ENCODE assay signal across 10 cellular contexts in the genomic region with DNA sequence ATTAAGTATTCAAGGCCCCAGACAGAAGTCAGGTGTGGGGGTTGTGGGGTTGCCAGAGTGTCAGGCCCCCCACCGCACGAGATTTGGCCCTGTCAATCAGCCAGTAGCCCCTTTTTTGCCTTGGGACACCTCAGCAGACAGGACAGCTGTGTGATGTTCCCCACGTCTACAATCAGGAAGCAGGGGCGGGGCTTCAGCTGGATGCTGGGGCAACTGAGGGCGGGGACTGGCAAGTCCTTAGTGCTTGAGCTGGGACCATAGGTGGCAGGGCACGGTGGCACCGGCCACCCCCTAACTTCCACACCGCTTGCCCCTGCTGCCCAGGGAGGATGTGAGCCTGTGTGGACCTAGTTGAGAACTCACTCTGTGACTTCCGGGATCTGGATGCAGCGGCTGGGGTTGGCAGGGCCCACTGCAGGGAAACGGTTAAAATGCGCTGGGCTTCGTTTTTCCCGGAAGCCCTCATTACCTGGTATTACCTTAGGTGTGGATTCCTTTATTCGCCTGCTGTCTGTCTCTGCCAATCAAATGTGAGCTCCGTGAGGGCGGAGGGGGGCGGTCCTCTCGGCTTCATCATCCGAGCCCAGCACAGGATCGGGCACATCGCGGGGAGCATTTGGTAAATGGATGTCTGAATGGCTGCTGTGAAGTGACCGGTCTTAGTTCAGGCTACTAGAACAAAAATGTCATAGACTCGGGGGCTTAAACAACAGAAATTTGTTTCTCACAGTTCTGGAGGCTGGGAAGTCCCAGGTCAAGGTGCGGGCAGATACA. TPM values are rescaled to one million over a fixed set of nuclear protein-coding genes. Genes with fewer than 3 reads are reported as not detected.
DNase-seq lines count a peak whose midpoint lies in the region; ATAC-seq, FAIRE-seq and TF ChIP-seq lines count a peak whose summit lies in the region.
"Had no signal": no experiment of that assay in that cellular context is flagged by ENCODE, and none has a peak within 500 bp of the region (broad histone marks: within the 10 kb centered on the region; RNA-seq: fewer than 3 reads in every experiment).

No MANE protein-coding gene starts in this region.

- H3K27me3 Mint-ChIP-seq in activated CD4-positive, alpha-beta memory T cell treated with anti-CD3 and anti-CD28 coated beads, Interleukin-2, amount 10 ng/mL, durations not matched to agents 7 days and 5 days, result peaks cover 4% of the 10 kb centered on the region
- H3K27me3 Mint-ChIP-seq: activated B cell treated with CpG ODN at 0.5 μM for 24 hours had no signal

- H3K9ac ChIP-seq in MM.1S (ENCODE audit: low read length), result no peak overlapping the region

- peaks cover 22% of the 10 kb centered on the region for H3K27me3 ChIP-seq in MM.1S (replicated peaks; ENCODE audit: insufficient read depth, low read length)
- no peaks in the 10 kb centered on the region for H3K27me3 ChIP-seq in pancreas

- no peaks in the 10 kb centered on the region for H4K20me1 ChIP-seq in MM.1S (ENCODE audit: insufficient read depth, low read length)

- no peak overlapping the region for H3K27ac ChIP-seq in MM.1S (ENCODE audit: low read length)
- H3K27ac ChIP-seq in pancreas, result no peak overlapping the region

- no peak for TF ChIP-seq CTCF in MM.1S (IDR thresholded peaks at IDR 0.05; ENCODE audit: low read length)
- TF ChIP-seq CTCF in pancreas (IDR thresholded peaks at IDR 0.05), result no peak

- no peaks in the 10 kb centered on the region for H3K9me3 ChIP-seq in MM.1S (replicated peaks; ENCODE audit: insufficient read depth, low read length)
- no peaks in the 10 kb centered on the region for H3K9me3 ChIP-seq in pancreas
- H3K9me3 ChIP-seq: HAP-1 had no signal

- H3K27ac Mint-ChIP-seq in activated CD4-positive, alpha-beta memory T cell treated with anti-CD3 and anti-CD28 coated beads, Interleukin-2, amount 10 ng/mL, durations not matched to agents 7 days and 5 days, result peak overlapping the region; percentile 49
- H3K27ac Mint-ChIP-seq: activated B cell treated with CpG ODN at 0.5 μM for 24 hours had no signal

- TF ChIP-seq POLR2A in GM12892 (IDR thresholded peaks at IDR 0.05; ENCODE audit: low read depth, low read length), result no peak

- H3F3A ChIP-seq in MM.1S (ENCODE audit: insufficient read depth, low read length), result no peaks in the 10 kb centered on the region

- WGBS in pancreas, 2 donors, result 57 to 66% methylated on average over 26 of the region's 26 CpGs

- CTCF ChIA-PET in activated CD4-positive, alpha-beta memory T cell treated with anti-CD3 and anti-CD28 coated beads, Interleukin-2, amount 10 ng/mL, durations not matched to agents 7 days and 5 days (lab: Charles Lee), result interaction anchor here (0.8 to 4.3 kb wide), 14 partner anchors 8 to 218 kb away, joined by 3 to 54 read pairs (median 4); a partner anchor contains a TSS

- H3K4me1 ChIP-seq in MM.1S (ENCODE audit: low read length) (peaks cover 5% of the 10 kb centered on the region; the same call in 1 of the 2 replicates), pancreas (no peaks in the 10 kb centered on the region)
- H3K4me1 ChIP-seq: HAP-1 had no signal

- H3K4me1 Mint-ChIP-seq in activated CD4-positive, alpha-beta memory T cell treated with anti-CD3 and anti-CD28 coated beads, Interleukin-2, amount 10 ng/mL, durations not matched to agents 7 days and 5 days, result peaks cover 20% of the 10 kb centered on the region

- DNase-seq in ELR (ENCODE audit: low read depth), result peak; percentile 25
- DNase-seq in MM.1S, result peak; percentile 48
- DNase-seq in activated CD4-positive, alpha-beta memory T cell treated with anti-CD3 and anti-CD28 coated beads, Interleukin-2, amount 10 ng/mL, durations not matched to agents 7 days and 5 days, result peak; percentile 76
- peak in 1 of 6 donors; percentile 73 for DNase-seq in pancreas
- no peak for DNase-seq in G401 (ENCODE audit: low spot score)
- DNase-seq in NCI-H1048 (lab: John Stamatoyannopoulos, UW), result no peak
- DNase-seq in NCI-H510A (lab: John Stamatoyannopoulos, UW), result no peak
- DNase-seq in GM12892 (ENCODE audit: insufficient read length), result no peak

- in situ Hi-C loops in G401 (cut with HindIII; ENCODE audit: low sequenced_read_pairs), result no loop called here

- H3K4me3 Mint-ChIP-seq in activated CD4-positive, alpha-beta memory T cell treated with anti-CD3 and anti-CD28 coated beads, Interleukin-2, amount 10 ng/mL, durations not matched to agents 7 days and 5 days, result peak overlapping the region; percentile 44

- H3K4me3 ChIP-seq in MM.1S (ENCODE audit: low read length) (no peak overlapping the region), pancreas (no peak overlapping the region)
- H3K4me3 ChIP-seq: HAP-1 had no signal

- H3K9me2 ChIP-seq in MM.1S (replicated peaks; ENCODE audit: insufficient read depth, low read length), result no peaks in the 10 kb centered on the region

- intact Hi-C loops in pancreas (cut with DNase I), result no loop called here

- FAIRE-seq in pancreas (lab: Jason Lieb, UNC) (no peak), GM12892 (lab: Jason Lieb, UNC) (no peak)

- H3K36me3 Mint-ChIP-seq in activated CD4-positive, alpha-beta memory T cell treated with anti-CD3 and anti-CD28 coated beads, Interleukin-2, amount 10 ng/mL, durations not matched to agents 7 days and 5 days (ENCODE audit: low read depth), result no peaks in the 10 kb centered on the region

- peak in 3 of 4 donors; percentile 6 to 12 (median 9) for ATAC-seq in pancreas

- peak overlapping the region; percentile 67 for H2AFZ ChIP-seq in MM.1S (ENCODE audit: low read length)

- POLR2A ChIA-PET in activated CD4-positive, alpha-beta memory T cell treated with anti-CD3 and anti-CD28 coated beads, Interleukin-2, amount 10 ng/mL, durations not matched to agents 7 days and 5 days (lab: Charles Lee), result interaction anchor here (0.9 to 1.8 kb wide), 5 partner anchors 8 to 125 kb away, joined by 3 to 14 read pairs (median 4); a partner anchor contains a TSS

- peak overlapping the region; percentile 34; the same call in 1 of the 2 replicates for H3K4me2 ChIP-seq in MM.1S (ENCODE audit: low read depth, low read length)

- no peaks in the 10 kb centered on the region for H3K9me3 Mint-ChIP-seq in activated CD4-positive, alpha-beta memory T cell treated with anti-CD3 and anti-CD28 coated beads, Interleukin-2, amount 10 ng/mL, durations not matched to agents 7 days and 5 days
- H3K9me3 Mint-ChIP-seq: activated B cell treated with CpG ODN at 0.5 μM for 24 hours had no signal

- H3K36me3 ChIP-seq in MM.1S (replicated peaks; ENCODE audit: insufficient read depth, low read length) (no peaks in the 10 kb centered on the region), pancreas (no peaks in the 10 kb centered on the region)
- H3K36me3 ChIP-seq: HAP-1 had no signal

- no peaks in the 10 kb centered on the region for H3K79me2 ChIP-seq in MM.1S (ENCODE audit: low read length)

RNA-seq across cellular contexts. Expression of a gene that starts 7.5 kb away (rescaled TPM):
- 10 to 100 TPM; 66.8 to 67.3 TPM for total RNA-seq in activated CD4-positive, alpha-beta memory T cell treated with anti-CD3 and anti-CD28 coated beads, Interleukin-2, amount 10 ng/mL, durations not matched to agents 7 days and 5 days
- total RNA-seq in pancreas, result 10 to 100 TPM; 17.4 to 33.0 (median 23.2) TPM
- 10 to 100 TPM; 67.2 to 68.5 TPM for polyA plus RNA-seq in pancreas
- 96.1 and 101 TPM in 2 replicates for total RNA-seq in G401 (2014; rRNA removed; shearing (Covaris generic))
- 35.9 TPM for polyA plus RNA-seq in GM12892 (2012; ENCODE audit: missing spikeins)

RNA-seq across cellular contexts. Expression of a gene that starts 38.5 kb away (rescaled TPM):
- total RNA-seq in activated CD4-positive, alpha-beta memory T cell treated with anti-CD3 and anti-CD28 coated beads, Interleukin-2, amount 10 ng/mL, durations not matched to agents 7 days and 5 days, result 1 to 10 TPM; 1.1 to 1.4 TPM
- total RNA-seq in pancreas, result over 10,000 TPM; 11,290 to 24,413 (median 19,239) TPM
- 1,000 to 10,000 TPM; 2,560 to 4,565 TPM for polyA plus RNA-seq in pancreas
- 0.31 and 0.92 TPM in 2 replicates for total RNA-seq in G401 (2014; rRNA removed; shearing (Covaris generic))
- polyA plus RNA-seq in GM12892 (2012; ENCODE audit: missing spikeins), result 0.17 TPM

RNA-seq across cellular contexts. Expression of a gene that starts 44.8 kb away (rescaled TPM):
- total RNA-seq in activated CD4-positive, alpha-beta memory T cell treated with anti-CD3 and anti-CD28 coated beads, Interleukin-2, amount 10 ng/mL, durations not matched to agents 7 days and 5 days, result not detected
- under 1 TPM in 2 of 6 donors, not detected in 4; 0.09 to 0.31 TPM for total RNA-seq in pancreas
- under 1 TPM in 1 of 2 donors, not detected in 1; 0.14 TPM for polyA plus RNA-seq in pancreas
- 1.5 TPM in 1 of 2 replicates, not detected in the other for total RNA-seq in G401 (2014; rRNA removed; shearing (Covaris generic))
- polyA plus RNA-seq in GM12892 (2012; ENCODE audit: missing spikeins), result 0.21 TPM

Comparison
In these comparisons a context has a peak if more than half of its experiments do, and no peak if none do; other contexts are left out.
1. DNase-seq: peak in ELR (single experiment), MM.1S (single experiment) and activated CD4-positive, alpha-beta memory T cell treated with anti-CD3 and anti-CD28 coated beads, Interleukin-2, amount 10 ng/mL, durations not matched to agents 7 days and 5 days (single experiment); none in G401 (single experiment), NCI-H1048 (single experiment), NCI-H510A (single experiment) and GM12892 (single experiment).
2. RNA of a gene that starts 38.5 kb away (total RNA-seq): 11,290 to 24,413 TPM in pancreas; 1.1 to 1.4 TPM in activated CD4-positive, alpha-beta memory T cell treated with anti-CD3 and anti-CD28 coated beads, Interleukin-2, amount 10 ng/mL, durations not matched to agents 7 days and 5 days and 0.31 to 0.92 TPM in G401; every median in the first group is over 1,000 times any median in the second.